ENCODE assay signal across 8 cellular contexts in the genomic region with DNA sequence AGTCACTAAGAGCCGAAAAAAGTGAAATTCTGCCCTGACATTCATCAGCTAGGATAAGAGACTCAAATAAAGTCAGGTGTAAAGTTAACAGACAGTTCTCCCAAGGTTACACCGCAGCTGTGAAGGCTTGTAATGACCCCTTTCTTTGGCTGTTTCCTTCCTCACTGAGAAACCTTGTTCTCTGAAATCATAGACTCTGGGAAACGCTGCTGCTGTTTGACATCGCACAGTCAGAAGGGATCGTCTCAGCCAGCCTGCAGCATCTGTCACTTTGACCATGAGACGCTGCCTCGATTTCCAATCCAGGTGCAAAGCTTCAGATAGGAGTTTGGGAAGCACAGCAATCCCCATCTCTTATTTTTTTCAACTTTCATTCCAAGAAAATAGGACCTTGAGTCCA. TPM values are rescaled to one million over a fixed set of nuclear protein-coding genes. Genes with fewer than 3 reads are reported as not detected.
DNase-seq lines count a peak whose midpoint lies in the region; ATAC-seq and TF ChIP-seq lines count a peak whose summit lies in the region.

No MANE protein-coding gene starts in this region.

- H3K36me3 ChIP-seq in HUES48 (ENCODE audit: control insufficient read depth, insufficient read depth, low read length) (no peaks in the 10 kb centered on the region), mammary epithelial cell (ENCODE audit: insufficient read depth, low read length) (no peaks in the 10 kb centered on the region), muscle layer of colon (ENCODE audit: insufficient read depth, low read length) (no peaks in the 10 kb centered on the region)

- WGBS in mammary epithelial cell (ENCODE audit: low coverage, missing lambda C conversion rate), result 42% methylated on average over 7 of the region's 7 CpGs

- peak overlapping the region; percentile 71 for H3K4me2 ChIP-seq in mammary epithelial cell (ENCODE audit: insufficient read depth, low read depth, low read length)

- H3K4me3 ChIP-seq in AG09309 (ENCODE audit: control insufficient read depth, low read depth, low read length) (peak overlapping the region; percentile 80), HUES48 (ENCODE audit: low read depth, low read length) (peak overlapping the region; percentile 67), mammary epithelial cell (replicated peaks in 1 of 3; ENCODE audit: insufficient read depth in 1 of 3, low read depth in 2 of 3, low read length in 3 of 3) (peak overlapping the region; percentile 79 to 88 (median 82)), muscle layer of colon (ENCODE audit: low read depth in 1 of 2, low read length in 2 of 2) (peak overlapping the region; percentile 66 to 75)

- peak overlapping the region; percentile 92 for H2AFZ ChIP-seq in mammary epithelial cell (ENCODE audit: low read depth, low read length)

- H3K4me1 ChIP-seq in HUES48 (ENCODE audit: control insufficient read depth, insufficient read depth, low read length) (peaks cover 19% of the 10 kb centered on the region), mammary epithelial cell (ENCODE audit: insufficient read depth, low read length) (peaks cover 8% of the 10 kb centered on the region), muscle layer of colon (ENCODE audit: insufficient read depth, low read length) (no peaks in the 10 kb centered on the region)

- ATAC-seq in GM21515 (IDR thresholded peaks at IDR 0.05; ENCODE audit: unreplicated experiment), result no peak

- dilution Hi-C loops in mammary epithelial cell (cut with HindIII; ENCODE audit: low sequenced_read_pairs), result loop anchor here (5.0 kb wide), 1 partner anchor 48 kb away; no protein-coding TSS in a partner anchor

- H3K27ac ChIP-seq in HUES48 (ENCODE audit: low read depth, low read length) (peak overlapping the region; percentile 31), mammary epithelial cell (ENCODE audit: insufficient read depth, low read depth, low read length) (no peak overlapping the region), muscle layer of colon (ENCODE audit: low read depth, low read length) (peak overlapping the region; percentile 76)

- H3K9ac ChIP-seq in HUES48 (ENCODE audit: low read depth, low read length) (peak overlapping the region; percentile 38; the same call in 1 of the 2 replicates), mammary epithelial cell (ENCODE audit: insufficient read depth, low read length) (peak overlapping the region; percentile 71), muscle layer of colon (ENCODE audit: low read length) (peak overlapping the region; percentile 33)

- in situ Hi-C loops in mammary epithelial cell (cut with MboI; ENCODE audit: low sequenced_read_pairs in 2 of 2), result no loop called here

- DNase-seq in AG09309 (ENCODE audit: low read depth), result no peak
- DNase-seq in mammary epithelial cell, result no peak
- no peak for DNase-seq in HPDE6-E6E7 (ENCODE audit: extremely low spot score)
- no peak for DNase-seq in UCSD-AML1 (lab: John Stamatoyannopoulos, UW; ENCODE audit: unreplicated experiment)
- DNase-seq in central memory CD4-positive, alpha-beta T cell, result no peak

- peaks cover 6% of the 10 kb centered on the region for H3K79me2 ChIP-seq in mammary epithelial cell (ENCODE audit: insufficient read depth, low read length)

- no peaks in the 10 kb centered on the region for H4K20me1 ChIP-seq in mammary epithelial cell (ENCODE audit: insufficient read depth, low read length)

- H3K27me3 ChIP-seq in HUES48 (ENCODE audit: control insufficient read depth, insufficient read depth, low read length) (no peaks in the 10 kb centered on the region), mammary epithelial cell (ENCODE audit: insufficient read depth, low read length) (no peaks in the 10 kb centered on the region), muscle layer of colon (ENCODE audit: control insufficient read depth in 1 of 2, insufficient read depth in 2 of 2, low read length in 2 of 2) (no peaks in the 10 kb centered on the region)

- intact Hi-C loops in mammary epithelial cell (cut with micrococcal nuclease), result no loop called here

- TSS peak; percentile 31 for BruUV-seq in mammary epithelial cell (replicated peaks; lab: Mats Ljungman, UMichigan)

- CTCF ChIA-PET in mammary epithelial cell (lab: Charles Lee; ENCODE audit: low non-redundant PET), result interaction anchor here (1.0 kb wide), 1 partner anchor 15 kb away, joined by 16 read pairs; no protein-coding TSS in a partner anchor

- H3K9me3 ChIP-seq in HUES48 (ENCODE audit: control insufficient read depth, insufficient read depth, low read length) (no peaks in the 10 kb centered on the region), mammary epithelial cell (replicated peaks; ENCODE audit: insufficient read depth, low read length) (no peaks in the 10 kb centered on the region), muscle layer of colon (ENCODE audit: low read length) (no peaks in the 10 kb centered on the region)

- TF ChIP-seq CTCF in AG09309 (IDR thresholded peaks at IDR 0.05; ENCODE audit: control insufficient read depth, insufficient read depth, low read depth, low read length, missing control alignments) (no peak), mammary epithelial cell (conservative IDR thresholded peaks at IDR 0.05 in 1 of 2, IDR thresholded peaks at IDR 0.05 in 1 of 2; ENCODE audit: extremely low read depth in 1 of 2, insufficient read depth in 1 of 2, low read depth in 1 of 2, low read length in 2 of 2) (no peak)

RNA-seq across cellular contexts. Expression of a gene that starts 0.7 kb away (rescaled TPM):
- total RNA-seq in mammary epithelial cell, result 10 to 100 TPM; 32.2 to 44.6 TPM
- 43.9 TPM for polyA plus RNA-seq in mammary epithelial cell
- polyA minus RNA-seq in mammary epithelial cell, result 33.0 TPM

RNA-seq across cellular contexts. Expression of a gene that starts 26.1 kb away (rescaled TPM):
- total RNA-seq in mammary epithelial cell, result 1 to 10 TPM in 1 of 2 donors, not detected in 1; 3.0 TPM
- 0.29 TPM for polyA plus RNA-seq in mammary epithelial cell
- polyA minus RNA-seq in mammary epithelial cell, result not detected

RNA-seq across cellular contexts. Expression of a gene that starts 54.8 kb away (rescaled TPM):
- not detected for total RNA-seq in mammary epithelial cell
- polyA plus RNA-seq in mammary epithelial cell, result not detected
- polyA minus RNA-seq in mammary epithelial cell, result not detected

RNA-seq across cellular contexts. Expression of a gene that starts 57.7 kb away (rescaled TPM):
- total RNA-seq in mammary epithelial cell, result 10 to 100 TPM; 13.9 to 15.2 TPM
- polyA plus RNA-seq in mammary epithelial cell, result 6.4 TPM
- polyA minus RNA-seq in mammary epithelial cell, result 9.0 TPM

RNA-seq across cellular contexts. Expression of a gene that starts 58.3 kb away (rescaled TPM):
- 10 to 100 TPM; 10.0 to 12.7 TPM for total RNA-seq in mammary epithelial cell
- 4.9 TPM for polyA plus RNA-seq in mammary epithelial cell
- polyA minus RNA-seq in mammary epithelial cell, result 7.6 TPM
